ENCODE assay signal across 12 cellular contexts in the genomic region with DNA sequence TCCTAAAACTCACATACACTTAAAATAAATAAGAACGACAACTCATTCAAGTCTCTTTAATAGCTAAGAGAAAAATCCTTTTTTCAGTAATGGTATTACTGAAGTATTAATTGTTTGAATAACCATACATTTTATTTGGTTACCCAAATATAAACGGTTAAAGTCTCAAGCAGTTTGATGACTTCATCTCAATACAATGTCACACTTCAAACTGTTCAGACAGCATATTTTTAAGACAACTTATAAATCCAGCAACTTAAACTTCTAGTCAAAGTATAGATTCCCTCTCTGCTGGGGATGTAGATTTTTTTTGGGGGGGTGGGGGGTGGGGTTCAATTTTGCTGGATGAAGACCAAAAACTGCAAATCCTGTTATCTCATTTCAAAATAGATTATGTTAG. TPM values are rescaled to one million over a fixed set of nuclear protein-coding genes. Genes with fewer than 3 reads are reported as not detected.
DNase-seq lines count a peak whose midpoint lies in the region; ATAC-seq and TF ChIP-seq lines count a peak whose summit lies in the region.
"Had no signal": no experiment of that assay in that cellular context is flagged by ENCODE, and none has a peak within 500 bp of the region (broad histone marks: within the 10 kb centered on the region; RNA-seq: fewer than 3 reads in every experiment).

No MANE protein-coding gene starts in this region.

- H3K27me3 ChIP-seq in left ventricle myocardium inferior (ENCODE audit: low read depth) (no peaks in the 10 kb centered on the region), adipocyte (replicated peaks; ENCODE audit: control insufficient read depth, insufficient read depth, low read length) (no peaks in the 10 kb centered on the region), foreskin keratinocyte (no peaks in the 10 kb centered on the region), vagina (no peaks in the 10 kb centered on the region)
- H3K27me3 ChIP-seq: adrenal gland had no signal

- peaks cover 86% of the 10 kb centered on the region for H3K4me1 ChIP-seq in left ventricle myocardium inferior
- H3K4me1 ChIP-seq in adipocyte (ENCODE audit: control insufficient read depth, insufficient read depth, low read length): peaks cover 54% of the 10 kb centered on the region
- H3K4me1 ChIP-seq in foreskin keratinocyte: peaks cover 18% of the 10 kb centered on the region
- H3K4me1 ChIP-seq in vagina: peaks cover 33% of the 10 kb centered on the region

- TF ChIP-seq POLR2A in vagina (IDR thresholded peaks at IDR 0.05): no peak

- H3K36me3 ChIP-seq in left ventricle myocardium inferior (no peaks in the 10 kb centered on the region), adipocyte (ENCODE audit: control insufficient read depth, insufficient read depth, low read length, severe bottlenecking) (no peaks in the 10 kb centered on the region), vagina (no peaks in the 10 kb centered on the region)
- H3K36me3 ChIP-seq: adrenal gland had no signal

- H3K4me3 ChIP-seq in left ventricle myocardium inferior: no peak overlapping the region
- peak overlapping the region; percentile 62 for H3K4me3 ChIP-seq in adipocyte (ENCODE audit: low read length)
- H3K4me3 ChIP-seq in vagina: no peak overlapping the region
- H3K4me3 ChIP-seq: adrenal gland had no signal

- no peak for ATAC-seq in Right ventricle myocardium superior (ENCODE audit: poor library complexity)
- peak; percentile 35 for ATAC-seq in foreskin keratinocyte
- no peak for ATAC-seq in HG02870 (IDR thresholded peaks at IDR 0.05; ENCODE audit: unreplicated experiment)
- no peak for ATAC-seq in GM18909 (IDR thresholded peaks at IDR 0.05; ENCODE audit: poor library complexity, unreplicated experiment)
- ATAC-seq: stimulated activated effector memory CD8-positive, alpha-beta T cell treated with anti-CD3 and anti-CD28 coated beads, Interleukin-12 subunit alpha, Interleukin-12 subunit beta, amount 100 ng/mL, for 72 hours had no signal

- intact Hi-C loops in left ventricle myocardium inferior (cut with micrococcal nuclease) (no loop called here), Right ventricle myocardium superior (cut with DNase I) (loop anchor here (5.0 kb wide), 1 partner anchor 40 kb away; no protein-coding TSS in a partner anchor), vagina (cut with DNase I) (no loop called here)

- peak overlapping the region; percentile 68 for H3K9ac ChIP-seq in adipocyte (ENCODE audit: low read length)

- H3K27ac ChIP-seq in left ventricle myocardium inferior (replicated peaks) (peak overlapping the region; percentile 86), foreskin keratinocyte (no peak overlapping the region), vagina (peak overlapping the region; percentile 54)

- DNase-seq in left ventricle myocardium inferior (no peak), Right ventricle myocardium superior (no peak), adipocyte (ENCODE audit: low read depth) (peak; percentile 35), foreskin keratinocyte (peak in 1 of 2 donors; percentile 39), vagina (ENCODE audit: extremely low spot score in 2 of 2) (no peak), NCI-H2081 treated with DMSO at 0.1 percent for 48 hours (lab: John Stamatoyannopoulos, UW) (no peak)
- DNase-seq: GF-D8, NCI-H187 treated with DMSO at 0.1 percent for 48 hours had no signal

- TF ChIP-seq CTCF in left ventricle myocardium inferior (IDR thresholded peaks at IDR 0.05; ENCODE audit: borderline replicate concordance) (no peak), foreskin keratinocyte (conservative IDR thresholded peaks at IDR 0.05) (no peak), vagina (IDR thresholded peaks at IDR 0.05) (no peak)

- no peaks in the 10 kb centered on the region for H3K9me3 ChIP-seq in left ventricle myocardium inferior (replicated peaks)
- no peaks in the 10 kb centered on the region for H3K9me3 ChIP-seq in adipocyte (ENCODE audit: control insufficient read depth, low read length)
- H3K9me3 ChIP-seq in vagina: no peaks in the 10 kb centered on the region
- H3K9me3 ChIP-seq: adrenal gland had no signal

RNA-seq across cellular contexts. Expression of a gene that starts 42.0 kb away (rescaled TPM):
- 43.0 TPM for total RNA-seq in left ventricle myocardium inferior
- 40.6 TPM for total RNA-seq in Right ventricle myocardium superior
- 25.1 and 27.7 TPM in 2 replicates for total RNA-seq in foreskin keratinocyte
- 20.2 and 22.5 TPM in 2 replicates for polyA plus RNA-seq in foreskin keratinocyte
- total RNA-seq in vagina: 29.5 TPM
